In the genomic region with DNA sequence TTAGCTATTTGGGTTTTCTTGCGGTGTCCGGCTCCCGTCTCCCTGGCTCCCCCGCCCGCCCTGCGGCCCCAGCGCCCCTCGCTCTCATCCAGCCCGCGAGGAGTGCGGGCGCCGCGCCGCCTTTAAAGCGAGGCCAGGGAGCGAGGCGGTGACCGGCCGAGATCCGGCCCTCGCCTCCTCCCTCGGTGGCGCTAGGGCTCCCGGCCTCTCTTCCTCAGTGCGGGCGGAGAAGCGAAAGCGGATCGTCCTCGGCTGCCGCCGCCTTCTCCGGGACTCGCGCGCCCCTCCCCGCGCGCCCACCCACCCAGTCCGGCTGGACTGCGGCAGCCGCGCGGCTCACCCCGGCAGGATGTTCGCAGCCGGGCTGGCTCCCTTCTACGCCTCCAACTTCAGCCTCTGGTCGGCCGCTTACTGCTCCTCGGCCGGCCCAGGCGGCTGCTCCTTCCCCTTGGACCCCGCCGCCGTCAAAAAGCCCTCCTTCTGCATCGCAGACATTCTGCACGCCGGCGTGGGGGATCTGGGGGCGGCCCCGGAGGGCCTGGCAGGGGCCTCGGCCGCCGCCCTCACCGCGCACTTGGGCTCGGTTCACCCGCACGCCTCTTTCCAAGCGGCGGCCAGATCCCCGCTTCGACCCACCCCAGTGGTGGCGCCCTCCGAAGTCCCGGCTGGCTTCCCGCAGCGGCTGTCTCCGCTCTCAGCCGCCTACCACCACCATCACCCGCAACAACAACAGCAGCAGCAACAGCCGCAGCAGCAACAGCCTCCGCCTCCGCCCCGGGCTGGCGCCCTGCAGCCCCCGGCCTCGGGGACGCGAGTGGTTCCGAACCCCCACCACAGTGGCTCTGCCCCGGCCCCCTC, we compare ENCODE assay signal across 8 cellular contexts. TPM values are rescaled to one million over a fixed set of nuclear protein-coding genes. Genes with fewer than 3 reads are reported as not detected.
A peak's percentile ranks its signal among the peaks of the same experiment; 100 is the strongest.
DNase-seq lines count a peak whose midpoint lies in the region; ATAC-seq, FAIRE-seq and TF ChIP-seq lines count a peak whose summit lies in the region.

No MANE protein-coding gene starts in this region.

- peak; percentile 23 to 32 for ATAC-seq in CD4-positive, CD25-positive, alpha-beta regulatory T cell (ENCODE audit: low read depth in 2 of 2)
- ATAC-seq in GM18867 (IDR thresholded peaks at IDR 0.05; ENCODE audit: unreplicated experiment) (peak; percentile 51), HG03175 (IDR thresholded peaks at IDR 0.05; ENCODE audit: unreplicated experiment) (peak; percentile 40), SK-N-SH treated with all-trans-retinoic acid at 6 μM for 48 hours (peak; percentile 84)

- H3K9me3 Mint-ChIP-seq in CD4-positive, CD25-positive, alpha-beta regulatory T cell = peaks cover 0 to 7% (median 0%) of the 10 kb centered on the region in 7 donors

- peaks cover 24% of the 10 kb centered on the region for H3K27me3 ChIP-seq in CD4-positive, CD25-positive, alpha-beta regulatory T cell (ENCODE audit: control insufficient read depth, insufficient read depth, low read length)

- H3K36me3 ChIP-seq in CD4-positive, CD25-positive, alpha-beta regulatory T cell (ENCODE audit: control insufficient read depth, insufficient read depth, low read length) = no peaks in the 10 kb centered on the region

- H3K4me3 ChIP-seq in CD4-positive, CD25-positive, alpha-beta regulatory T cell (ENCODE audit: low read depth, low read length) = no peak overlapping the region

- no peaks in the 10 kb centered on the region for H3K36me3 Mint-ChIP-seq in CD4-positive, CD25-positive, alpha-beta regulatory T cell

- no peak for FAIRE-seq in GM19239 (lab: Jason Lieb, UNC)

- no peaks in the 10 kb centered on the region for H3K9me3 ChIP-seq in CD4-positive, CD25-positive, alpha-beta regulatory T cell (ENCODE audit: control insufficient read depth in 2 of 2, low read length in 2 of 2)

- TF ChIP-seq POLR2A in erythroblast (IDR thresholded peaks at IDR 0.05; ENCODE audit: low read length) = no peak

- H3K27ac ChIP-seq in CD4-positive, CD25-positive, alpha-beta regulatory T cell (ENCODE audit: insufficient read depth, low read length, poor library complexity, severe bottlenecking) = no peak overlapping the region

- H3K4me1 Mint-ChIP-seq in CD4-positive, CD25-positive, alpha-beta regulatory T cell = peaks cover 7 to 38% (median 24%) of the 10 kb centered on the region in 4 donors

- no peak for DNase-seq in CD4-positive, CD25-positive, alpha-beta regulatory T cell
- DNase-seq in erythroblast (lab: John Stamatoyannopoulos, UW) (peak; percentile 75 to 79), myocyte (ENCODE audit: low read depth) (peak; percentile 64), NCI-H187 treated with DMSO at 0.1 percent for 48 hours (lab: John Stamatoyannopoulos, UW) (no peak), GM19239 (ENCODE audit: insufficient read length, low spot score) (no peak)

- peaks cover 24% of the 10 kb centered on the region for H3K4me1 ChIP-seq in CD4-positive, CD25-positive, alpha-beta regulatory T cell (ENCODE audit: control insufficient read depth, insufficient read depth, low read length, poor library complexity, severe bottlenecking)

- peaks cover 71% of the 10 kb centered on the region for H3K27me3 Mint-ChIP-seq in CD4-positive, CD25-positive, alpha-beta regulatory T cell

- H3K4me3 Mint-ChIP-seq in CD4-positive, CD25-positive, alpha-beta regulatory T cell = peak overlapping the region; percentile 8 to 77 (median 66)

- no peak overlapping the region for H3K27ac Mint-ChIP-seq in CD4-positive, CD25-positive, alpha-beta regulatory T cell

TF ChIP-seq in SK-N-SH treated with all-trans-retinoic acid at 6 μM for 48 hours, 23 proteins besides CTCF, POLR2A, EP300 and RAD21:
- TF ChIP-seq ZFP3 (CRISPR knock-in tag; IDR thresholded peaks at IDR 0.05) (peak; percentile 91), ESRRG (CRISPR knock-in tag; IDR thresholded peaks at IDR 0.05) (no peak)

RNA-seq across cellular contexts. Expression of a gene that starts 0.5 kb away (rescaled TPM):
- 0.20 TPM for total RNA-seq in CD4-positive, CD25-positive, alpha-beta regulatory T cell
- polyA plus RNA-seq in CD4-positive, CD25-positive, alpha-beta regulatory T cell = not detected
- 2.3 and 4.0 TPM in 2 replicates for total RNA-seq in myocyte
- polyA plus RNA-seq in myocyte (2012) = 15.5 TPM

Comparison
In these comparisons a context has a peak if more than half of its experiments do, and no peak if none do; other contexts are left out.
1. ATAC-seq: peak in every context shown above with its lines; median percentile 84 in SK-N-SH treated with all-trans-retinoic acid at 6 μM for 48 hours; 51 in GM18867; 40 in HG03175; 28 in CD4-positive, CD25-positive, alpha-beta regulatory T cell.
2. DNase-seq: peak in erythroblast (2 of 2) and myocyte (single experiment); none in CD4-positive, CD25-positive, alpha-beta regulatory T cell (0 of 3), NCI-H187 treated with DMSO at 0.1 percent for 48 hours (single experiment) and GM19239 (single experiment).